9 cellular contexts compared by ENCODE assay signal in the genomic region with DNA sequence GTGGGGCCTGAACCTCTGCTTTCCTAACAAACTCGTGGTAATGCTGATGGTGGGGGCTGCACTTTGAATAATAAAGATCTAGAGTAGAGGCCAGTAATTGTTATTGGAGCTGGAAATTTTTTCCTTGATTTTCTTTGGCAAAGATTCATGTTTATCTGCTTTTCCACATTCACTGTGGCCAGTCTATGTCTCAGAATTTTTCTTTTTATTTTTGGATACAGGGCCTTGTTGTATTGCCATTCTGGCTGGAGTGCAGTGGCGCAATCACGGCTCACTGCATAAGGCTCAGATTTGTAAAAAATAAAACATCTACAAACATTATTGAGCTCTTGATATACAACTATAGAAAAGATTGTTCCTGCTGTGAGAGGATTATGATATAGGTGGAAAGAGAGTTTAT. TPM values are rescaled to one million over a fixed set of nuclear protein-coding genes. Genes with fewer than 3 reads are reported as not detected.
A peak's percentile ranks its signal among the peaks of the same experiment; 100 is the strongest.
DNase-seq lines count a peak whose midpoint lies in the region; ATAC-seq and TF ChIP-seq lines count a peak whose summit lies in the region.
"Had no signal": no experiment of that assay in that cellular context is flagged by ENCODE, and none has a peak within 500 bp of the region (broad histone marks: within the 10 kb centered on the region; RNA-seq: fewer than 3 reads in every experiment).

No MANE protein-coding gene starts in this region.

- peak overlapping the region in 1 of 3 donors; percentile 76 for H3K27ac Mint-ChIP-seq in CD4-positive, CD25-positive, alpha-beta regulatory T cell

- H3K4me3 Mint-ChIP-seq in CD4-positive, CD25-positive, alpha-beta regulatory T cell: peak overlapping the region; percentile 93 to 98 (median 97)

- H3K9ac ChIP-seq in MM.1S (ENCODE audit: low read length): no peak overlapping the region
- H3K9ac ChIP-seq in neural cell (ENCODE audit: low read length): no peak overlapping the region

- no peaks in the 10 kb centered on the region for H3K9me3 ChIP-seq in CD4-positive, CD25-positive, alpha-beta regulatory T cell (ENCODE audit: control insufficient read depth in 2 of 2, low read length in 2 of 2)
- H3K9me3 ChIP-seq in MM.1S (replicated peaks; ENCODE audit: insufficient read depth, low read length) (no peaks in the 10 kb centered on the region), neural cell (ENCODE audit: low read length) (no peaks in the 10 kb centered on the region)

- peak overlapping the region; percentile 85 for H3K4me3 ChIP-seq in CD4-positive, CD25-positive, alpha-beta regulatory T cell (ENCODE audit: low read depth, low read length)
- H3K4me3 ChIP-seq in MM.1S (ENCODE audit: low read length) (no peak overlapping the region; the same call in 1 of the 2 replicates), dorsolateral prefrontal cortex (peak overlapping the region in 55 of 59 donors; percentile 59 to 98 (median 86)), neural cell (ENCODE audit: low read length) (peak overlapping the region; percentile 95)

- no peaks in the 10 kb centered on the region for H3K36me3 ChIP-seq in CD4-positive, CD25-positive, alpha-beta regulatory T cell (ENCODE audit: control insufficient read depth, insufficient read depth, low read length)
- H3K36me3 ChIP-seq in MM.1S (replicated peaks; ENCODE audit: insufficient read depth, low read length) (no peaks in the 10 kb centered on the region), neural cell (ENCODE audit: insufficient read depth, low read length) (no peaks in the 10 kb centered on the region)

- no peaks in the 10 kb centered on the region for H3K9me2 ChIP-seq in MM.1S (replicated peaks; ENCODE audit: insufficient read depth, low read length)
- H3K9me2 ChIP-seq in neural cell (ENCODE audit: insufficient read depth, low read length): no peaks in the 10 kb centered on the region

- peaks cover 13 to 60% (median 41%) of the 10 kb centered on the region in 4 donors for H3K4me1 Mint-ChIP-seq in CD4-positive, CD25-positive, alpha-beta regulatory T cell

- H4K20me1 ChIP-seq in MM.1S (ENCODE audit: insufficient read depth, low read length) (no peaks in the 10 kb centered on the region), neural cell (ENCODE audit: insufficient read depth) (no peaks in the 10 kb centered on the region)

- ATAC-seq in CD4-positive, CD25-positive, alpha-beta regulatory T cell (ENCODE audit: low read depth in 2 of 2): no peak
- no peak for ATAC-seq in HG02970 (IDR thresholded peaks at IDR 0.05; ENCODE audit: low FRiP score, unreplicated experiment)

- DNase-seq in CD4-positive, CD25-positive, alpha-beta regulatory T cell: no peak
- DNase-seq in MM.1S (no peak), dorsolateral prefrontal cortex (no peak), dedifferentiated amniotic fluid mesenchymal stem cell (ENCODE audit: extremely low spot score) (no peak), NCI-H187 (lab: John Stamatoyannopoulos, UW) (no peak), NCI-H2029 (lab: John Stamatoyannopoulos, UW) (no peak)
- DNase-seq: SIG-M5 had no signal

- H3K9me3 Mint-ChIP-seq in CD4-positive, CD25-positive, alpha-beta regulatory T cell: peaks cover 0 to 2% (median 0%) of the 10 kb centered on the region in 7 donors

- H3K27me3 Mint-ChIP-seq in CD4-positive, CD25-positive, alpha-beta regulatory T cell: peaks cover 5% of the 10 kb centered on the region

- H3K4me2 ChIP-seq in MM.1S (ENCODE audit: low read depth, low read length) (peak overlapping the region; percentile 72), neural cell (ENCODE audit: low read length) (peak overlapping the region; percentile 87)

- TF ChIP-seq EP300 in neural cell (conservative IDR thresholded peaks at IDR 0.05; ENCODE audit: poor library complexity, severe bottlenecking): no peak

- no peak overlapping the region for H2AFZ ChIP-seq in MM.1S (ENCODE audit: low read length)
- no peak overlapping the region for H2AFZ ChIP-seq in neural cell (ENCODE audit: low read depth, low read length)

- peaks cover 48% of the 10 kb centered on the region for H3K79me2 ChIP-seq in MM.1S (ENCODE audit: low read length)
- peaks cover 34% of the 10 kb centered on the region for H3K79me2 ChIP-seq in neural cell (replicated peaks; ENCODE audit: insufficient read depth, low read length)

- TF ChIP-seq CTCF in MM.1S (IDR thresholded peaks at IDR 0.05; ENCODE audit: low read length) (no peak), dorsolateral prefrontal cortex (IDR thresholded peaks at IDR 0.05 in 54 of 56, conservative IDR thresholded peaks at IDR 0.05 in 2 of 56; ENCODE audit: low read depth in 1 of 56, partially characterized antibody in 56 of 56) (no peak), neural cell (IDR thresholded peaks at IDR 0.05; ENCODE audit: poor library complexity, severe bottlenecking) (no peak)

- TF ChIP-seq RAD21 in neural cell (conservative IDR thresholded peaks at IDR 0.05): no peak

- H3K36me3 Mint-ChIP-seq in CD4-positive, CD25-positive, alpha-beta regulatory T cell: peaks cover 19% of the 10 kb centered on the region

- H3K27me3 ChIP-seq in CD4-positive, CD25-positive, alpha-beta regulatory T cell (ENCODE audit: control insufficient read depth, insufficient read depth, low read length): no peaks in the 10 kb centered on the region
- H3K27me3 ChIP-seq in MM.1S (replicated peaks; ENCODE audit: insufficient read depth, low read length) (no peaks in the 10 kb centered on the region), dorsolateral prefrontal cortex (no peaks in the 10 kb centered on the region), neural cell (ENCODE audit: insufficient read depth, low read depth, low read length) (no peaks in the 10 kb centered on the region)

- no peak overlapping the region for H3K27ac ChIP-seq in CD4-positive, CD25-positive, alpha-beta regulatory T cell (ENCODE audit: insufficient read depth, low read length, poor library complexity, severe bottlenecking)
- H3K27ac ChIP-seq in MM.1S (ENCODE audit: low read length) (no peak overlapping the region), dorsolateral prefrontal cortex (no peak overlapping the region), neural cell (ENCODE audit: low read length) (no peak overlapping the region)

- H3F3A ChIP-seq in MM.1S (ENCODE audit: insufficient read depth, low read length) (0 out of 2 replicates have a peak, but pooled peaks cover 3% of the 10 kb centered on the region), neural cell (ENCODE audit: insufficient read depth, low read length, poor library complexity, severe bottlenecking) (no peaks in the 10 kb centered on the region)

- H3K4me1 ChIP-seq in CD4-positive, CD25-positive, alpha-beta regulatory T cell (ENCODE audit: control insufficient read depth, insufficient read depth, low read length, poor library complexity, severe bottlenecking): peaks cover 28% of the 10 kb centered on the region
- H3K4me1 ChIP-seq in MM.1S (ENCODE audit: low read length): no peaks in the 10 kb centered on the region

- intact Hi-C loops in dorsolateral prefrontal cortex (cut with DNase I): no loop called here

TF ChIP-seq in neural cell, 6 proteins besides CTCF, POLR2A, EP300 and RAD21:
- no peak for TF ChIP-seq SMC3 (conservative IDR thresholded peaks at IDR 0.05; ENCODE audit: poor library complexity)
- TF ChIP-seq POLR2AphosphoS5 (IDR thresholded peaks at IDR 0.05): no peak
- TF ChIP-seq TAF1 (IDR thresholded peaks at IDR 0.05; ENCODE audit: low read depth): no peak
- TF ChIP-seq, protein P1, sequence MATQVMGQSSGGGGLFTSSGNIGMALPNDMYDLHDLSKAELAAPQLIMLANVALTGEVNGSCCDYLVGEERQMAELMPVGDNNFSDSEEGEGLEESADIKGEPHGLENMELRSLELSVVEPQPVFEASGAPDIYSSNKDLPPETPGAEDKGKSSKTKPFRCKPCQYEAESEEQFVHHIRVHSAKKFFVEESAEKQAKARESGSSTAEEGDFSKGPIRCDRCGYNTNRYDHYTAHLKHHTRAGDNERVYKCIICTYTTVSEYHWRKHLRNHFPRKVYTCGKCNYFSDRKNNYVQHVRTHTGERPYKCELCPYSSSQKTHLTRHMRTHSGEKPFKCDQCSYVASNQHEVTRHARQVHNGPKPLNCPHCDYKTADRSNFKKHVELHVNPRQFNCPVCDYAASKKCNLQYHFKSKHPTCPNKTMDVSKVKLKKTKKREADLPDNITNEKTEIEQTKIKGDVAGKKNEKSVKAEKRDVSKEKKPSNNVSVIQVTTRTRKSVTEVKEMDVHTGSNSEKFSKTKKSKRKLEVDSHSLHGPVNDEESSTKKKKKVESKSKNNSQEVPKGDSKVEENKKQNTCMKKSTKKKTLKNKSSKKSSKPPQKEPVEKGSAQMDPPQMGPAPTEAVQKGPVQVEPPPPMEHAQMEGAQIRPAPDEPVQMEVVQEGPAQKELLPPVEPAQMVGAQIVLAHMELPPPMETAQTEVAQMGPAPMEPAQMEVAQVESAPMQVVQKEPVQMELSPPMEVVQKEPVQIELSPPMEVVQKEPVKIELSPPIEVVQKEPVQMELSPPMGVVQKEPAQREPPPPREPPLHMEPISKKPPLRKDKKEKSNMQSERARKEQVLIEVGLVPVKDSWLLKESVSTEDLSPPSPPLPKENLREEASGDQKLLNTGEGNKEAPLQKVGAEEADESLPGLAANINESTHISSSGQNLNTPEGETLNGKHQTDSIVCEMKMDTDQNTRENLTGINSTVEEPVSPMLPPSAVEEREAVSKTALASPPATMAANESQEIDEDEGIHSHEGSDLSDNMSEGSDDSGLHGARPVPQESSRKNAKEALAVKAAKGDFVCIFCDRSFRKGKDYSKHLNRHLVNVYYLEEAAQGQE (IDR thresholded peaks at IDR 0.05; ENCODE audit: borderline replicate concordance): no peak
- TF ChIP-seq MXI1 (conservative IDR thresholded peaks at IDR 0.05; ENCODE audit: poor library complexity, severe bottlenecking): no peak
- no peak for TF ChIP-seq EZH2 (IDR thresholded peaks at IDR 0.05; ENCODE audit: borderline replicate concordance, insufficient read depth, low read length, poor library complexity, severe bottlenecking)

RNA-seq across cellular contexts. Expression of gene TMEM135, which starts 1.6 kb away (rescaled TPM):
- 13.5 TPM for total RNA-seq in CD4-positive, CD25-positive, alpha-beta regulatory T cell
- 10 to 100 TPM in 1 of 4 donors, 1 to 10 TPM in 3; 6.3 to 10.4 (median 9.7) TPM for polyA plus RNA-seq in CD4-positive, CD25-positive, alpha-beta regulatory T cell
- 10 to 100 TPM; 23.6 to 75.3 (median 39.3) TPM for total RNA-seq in dorsolateral prefrontal cortex
- 15.6 and 20.9 TPM in 2 replicates for polyA plus RNA-seq in neural cell
- polyA minus RNA-seq in neural cell: 41.6 and 42.4 TPM in 2 replicates
